20 cellular contexts compared by ENCODE assay signal in the genomic region with DNA sequence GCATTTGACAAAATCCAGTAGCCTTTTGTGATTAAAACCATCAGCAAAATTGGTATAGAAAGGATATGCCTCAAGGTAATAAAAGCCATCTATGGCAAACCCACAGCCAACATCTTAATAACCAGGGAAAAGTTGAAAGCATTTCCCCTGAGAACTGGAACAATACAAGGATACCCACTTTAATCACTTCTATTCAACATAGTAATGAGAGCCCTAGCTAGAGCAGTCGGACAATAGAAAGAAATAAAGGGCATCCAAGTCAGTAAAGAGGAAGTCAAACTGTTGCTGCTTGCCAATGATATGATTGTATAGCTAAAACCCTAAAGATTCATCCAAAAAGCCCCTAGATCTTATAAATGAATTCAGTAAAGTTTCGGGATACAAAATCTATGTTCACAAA.
"Had no signal": no experiment of that assay in that cellular context is flagged by ENCODE, and none has a peak within 500 bp of the region (broad histone marks: within the 10 kb centered on the region; RNA-seq: fewer than 3 reads in every experiment).

No MANE protein-coding gene starts in this region.

- ATAC-seq: Panc1 had no signal

- DNase-seq: KBM-7, MG63, NCI-H1092, NCI-H1105 treated with DMSO at 0.1 percent for 48 hours, NCI-H1417 treated with DMSO at 0.1 percent for 48 hours, NCI-H146, NCI-H1694 treated with DMSO at 0.1 percent for 48 hours, NCI-H1930, NCI-H2081, NCI-H2107, NCI-H2171 treated with DMSO at 0.1 percent for 48 hours, NCI-H345, NCI-H446 treated with DMSO at 0.1 percent for 48 hours, NCI-H510A treated with DMSO at 0.1 percent for 48 hours, NCI-H526 treated with DMSO at 0.1 percent for 48 hours, NCI-H774, SHP77, SK-N-SH, SW 1271 had no signal
